Comparison of ENCODE assay signal across 8 cellular contexts in the genomic region with DNA sequence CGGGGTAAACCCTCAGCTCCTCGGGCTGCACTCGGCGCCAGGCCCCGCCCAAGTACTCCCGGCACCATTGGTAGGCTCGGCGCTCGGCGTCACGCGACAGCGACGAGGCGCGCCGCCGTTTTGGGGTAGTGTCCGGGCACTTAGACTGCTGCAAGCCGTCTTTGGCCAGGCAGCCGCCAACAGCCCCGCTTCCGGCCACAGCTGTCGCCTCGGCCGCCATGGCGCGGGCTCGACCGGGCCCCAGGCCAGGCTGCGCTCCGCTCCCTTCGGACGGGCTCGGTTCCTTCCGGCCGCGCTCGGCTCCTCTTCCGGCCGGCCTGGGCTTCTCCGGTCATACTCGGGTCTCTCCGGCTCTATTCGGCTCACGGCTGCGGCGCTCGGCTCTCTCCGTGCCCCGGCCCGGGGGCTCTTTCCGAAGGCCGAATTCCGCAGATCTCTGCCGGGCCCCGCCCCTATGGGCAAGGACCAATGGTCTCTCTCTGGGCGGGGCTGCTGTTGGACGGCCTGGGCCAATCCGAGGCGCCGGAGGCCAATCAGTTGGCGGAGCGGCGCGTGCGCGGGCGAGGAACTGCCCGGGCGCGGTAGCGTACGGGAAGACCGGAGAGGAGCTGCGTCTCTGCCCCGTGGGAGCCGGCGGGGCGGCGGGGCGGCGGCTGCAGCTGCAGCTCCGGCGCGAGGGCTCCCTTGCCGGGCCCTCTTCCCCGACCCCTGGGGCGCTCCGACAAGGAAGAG. TPM values are rescaled to one million over a fixed set of nuclear protein-coding genes. Genes with fewer than 3 reads are reported as not detected.
A peak's percentile ranks its signal among the peaks of the same experiment; 100 is the strongest.
DNase-seq lines count a peak whose midpoint lies in the region; ATAC-seq and TF ChIP-seq lines count a peak whose summit lies in the region.

Gene CHKB, minus strand, starts transcription at position 288 of the 732 bp plus-strand sequence. Its CDS starts 68 bp downstream, at position 220.

- H3K27me3 ChIP-seq in WERI-Rb-1 (ENCODE audit: insufficient read depth, low read depth, severe bottlenecking) (no peaks in the 10 kb centered on the region), mammary epithelial cell (ENCODE audit: insufficient read depth, low read length) (no peaks in the 10 kb centered on the region), skeletal muscle tissue (ENCODE audit: control insufficient read depth in 3 of 3, insufficient read depth in 3 of 3, low read length in 3 of 3) (no peaks in the 10 kb centered on the region)

- WGBS in mammary epithelial cell (ENCODE audit: low coverage, missing lambda C conversion rate), result 3% methylated on average over 27 of the region's 90 CpGs

- dilution Hi-C loops in mammary epithelial cell (cut with HindIII; ENCODE audit: low sequenced_read_pairs), result no loop called here

- H3K4me1 ChIP-seq in mammary epithelial cell (ENCODE audit: insufficient read depth, low read length) (peaks cover 10% of the 10 kb centered on the region), skeletal muscle tissue (ENCODE audit: control insufficient read depth in 3 of 3, insufficient read depth in 3 of 3, low read length in 3 of 3) (peaks cover 30 to 45% (median 40%) of the 10 kb centered on the region in 3 donors)

- no peak for TF ChIP-seq CTCF in WERI-Rb-1 (IDR thresholded peaks at IDR 0.05; ENCODE audit: low read depth, low read length)
- no peak for TF ChIP-seq CTCF in mammary epithelial cell (conservative IDR thresholded peaks at IDR 0.05 in 1 of 2, IDR thresholded peaks at IDR 0.05 in 1 of 2; ENCODE audit: extremely low read depth in 1 of 2, insufficient read depth in 1 of 2, low read depth in 1 of 2, low read length in 2 of 2)

- intact Hi-C loops in mammary epithelial cell (cut with micrococcal nuclease), result no loop called here

- peak within 1 kb of the TSS; percentile 97 for H2AFZ ChIP-seq in mammary epithelial cell (ENCODE audit: low read depth, low read length)

- peak within 1 kb of the TSS; percentile 98 for H3K27ac ChIP-seq in WERI-Rb-1
- peak within 1 kb of the TSS; percentile 84 for H3K27ac ChIP-seq in mammary epithelial cell (ENCODE audit: insufficient read depth, low read depth, low read length)
- H3K27ac ChIP-seq in skeletal muscle tissue (ENCODE audit: low read depth, low read length), result peak within 1 kb of the TSS; percentile 98

- ATAC-seq in GM18873 (IDR thresholded peaks at IDR 0.05; ENCODE audit: low FRiP score, unreplicated experiment), result peak; percentile 82
- ATAC-seq in HG03139 (IDR thresholded peaks at IDR 0.05; ENCODE audit: unreplicated experiment), result peak; percentile 80

- CTCF ChIA-PET in mammary epithelial cell (lab: Charles Lee; ENCODE audit: low non-redundant PET), result no interaction called here

- H3K4me3 ChIP-seq in WERI-Rb-1 (ENCODE audit: low read depth, low read length) (peak within 1 kb of the TSS; percentile 81), mammary epithelial cell (replicated peaks in 1 of 3; ENCODE audit: insufficient read depth in 1 of 3, low read depth in 2 of 3, low read length in 3 of 3) (peak within 1 kb of the TSS; percentile 81 to 90 (median 81)), iPS-18c (ENCODE audit: insufficient read depth, low read depth, low read length) (peak within 1 kb of the TSS; percentile 98), skeletal muscle tissue (ENCODE audit: low read length in 3 of 3) (peak within 1 kb of the TSS; percentile 85 to 94 (median 92))

- no peaks in the 10 kb centered on the region for H4K20me1 ChIP-seq in mammary epithelial cell (ENCODE audit: insufficient read depth, low read length)

- peak within 1 kb of the TSS; percentile 97 for H3K4me2 ChIP-seq in mammary epithelial cell (ENCODE audit: insufficient read depth, low read depth, low read length)

- no TSS peak for BruUV-seq in mammary epithelial cell (replicated peaks; lab: Mats Ljungman, UMichigan)

- H3K9ac ChIP-seq in mammary epithelial cell (ENCODE audit: insufficient read depth, low read length), result peak within 1 kb of the TSS; percentile 71
- peak within 1 kb of the TSS; percentile 94 to 98 (median 95) for H3K9ac ChIP-seq in skeletal muscle tissue (ENCODE audit: low read depth in 1 of 3, low read length in 3 of 3)

- peak; percentile 96 for DNase-seq in ACHN
- peak; percentile 98 for DNase-seq in NCI-H2227 (lab: John Stamatoyannopoulos, UW; ENCODE audit: unreplicated experiment)
- peak; percentile 99 for DNase-seq in WERI-Rb-1
- DNase-seq in mammary epithelial cell, result peak; percentile 98

- H3K9me3 ChIP-seq in WERI-Rb-1 (ENCODE audit: severe bottlenecking) (no peaks in the 10 kb centered on the region), mammary epithelial cell (replicated peaks; ENCODE audit: insufficient read depth, low read length) (no peaks in the 10 kb centered on the region), iPS-18c (ENCODE audit: control insufficient read depth, insufficient read depth, low read length) (no peaks in the 10 kb centered on the region), skeletal muscle tissue (ENCODE audit: control insufficient read depth in 3 of 3, low read length in 3 of 3) (no peaks in the 10 kb centered on the region)

- H3K36me3 ChIP-seq in WERI-Rb-1, result peaks cover 34% of the 10 kb centered on the region
- no peaks in the 10 kb centered on the region for H3K36me3 ChIP-seq in mammary epithelial cell (ENCODE audit: insufficient read depth, low read length)
- H3K36me3 ChIP-seq in skeletal muscle tissue (ENCODE audit: control insufficient read depth in 3 of 3, insufficient read depth in 3 of 3, low read length in 3 of 3), result peaks cover 3 to 21% (median 13%) of the 10 kb centered on the region in 3 donors

- peaks cover 22% of the 10 kb centered on the region for H3K79me2 ChIP-seq in mammary epithelial cell (ENCODE audit: insufficient read depth, low read length)

- in situ Hi-C loops in ACHN (cut with HindIII; ENCODE audit: low pct_ligation_motif_present, low pct_unique_long_range_greater_than_20kb, low sequenced_read_pairs) (no loop called here), mammary epithelial cell (cut with MboI; ENCODE audit: low sequenced_read_pairs in 2 of 2) (no loop called here)

RNA-seq across cellular contexts. Expression of gene CHKB, which starts in this region (rescaled TPM):
- total RNA-seq in mammary epithelial cell (10 to 100 TPM; 23.7 to 54.4 TPM), skeletal muscle tissue (17.7 TPM)
- 28.0 TPM for polyA plus RNA-seq in mammary epithelial cell
- polyA minus RNA-seq in mammary epithelial cell, result 3.9 TPM

Comparison
In these comparisons a context has a peak if more than half of its experiments do, and no peak if none do; other contexts are left out.
1. Peak in every context shown above with its lines: DNase-seq, ATAC-seq, H3K4me3 ChIP-seq and H3K27ac ChIP-seq.